8 cellular contexts compared by ENCODE assay signal in genomic region chr1:207822124-207822601, GRCh38.
A peak's percentile ranks its signal among the peaks of the same experiment; 100 is the strongest.
DNase-seq lines count a peak whose midpoint lies in the region; ATAC-seq and TF ChIP-seq lines count a peak whose summit lies in the region.

No MANE protein-coding gene starts in this region.

- H3K27me3 Mint-ChIP-seq in CD8-positive, alpha-beta T cell (ENCODE audit: low read depth), result no peaks in the 10 kb centered on the region

- ATAC-seq in CD8-positive, alpha-beta T cell, result no peak
- ATAC-seq in GM19395 (IDR thresholded peaks at IDR 0.05; ENCODE audit: unreplicated experiment) (peak; percentile 41), HG03520 (IDR thresholded peaks at IDR 0.05; ENCODE audit: unreplicated experiment) (peak; percentile 24)

- H3K4me3 Mint-ChIP-seq in CD8-positive, alpha-beta T cell, result peak overlapping the region; percentile 84

- peaks cover 16% of the 10 kb centered on the region for H3K36me3 ChIP-seq in CD8-positive, alpha-beta T cell (ENCODE audit: insufficient read depth, low read length)
- H3K36me3 ChIP-seq in WERI-Rb-1, result peaks cover 15% of the 10 kb centered on the region

- H3K9me3 Mint-ChIP-seq in CD8-positive, alpha-beta T cell, result no peaks in the 10 kb centered on the region

- H3K27me3 ChIP-seq in CD8-positive, alpha-beta T cell (ENCODE audit: insufficient read depth, low read length), result no peaks in the 10 kb centered on the region
- H3K27me3 ChIP-seq in WERI-Rb-1 (ENCODE audit: insufficient read depth, low read depth, severe bottlenecking), result no peaks in the 10 kb centered on the region

- intact Hi-C loops in CD8-positive, alpha-beta T cell (cut with DNase I, micrococcal nuclease), result loop anchor here (2.0 to 10.0 kb wide), 4 partner anchors 23 to 501 kb away; partner anchors contain the start of genes CD55 (in 2 of the 2) and PLXNA2 (in 2 of the 2)

- peak overlapping the region; percentile 70 for H3K4me3 ChIP-seq in CD8-positive, alpha-beta T cell (ENCODE audit: low read depth, low read length)
- H3K4me3 ChIP-seq in WERI-Rb-1 (ENCODE audit: low read depth, low read length), result no peak overlapping the region

- H3K9me3 ChIP-seq in CD8-positive, alpha-beta T cell (ENCODE audit: low read length), result no peaks in the 10 kb centered on the region
- no peaks in the 10 kb centered on the region for H3K9me3 ChIP-seq in WERI-Rb-1 (ENCODE audit: severe bottlenecking)

- POLR2A ChIA-PET in CD8-positive, alpha-beta T cell (lab: Charles Lee), result interaction anchor here (0.6 to 2.7 kb wide), 14 partner anchors 8 to 867 kb away, joined by 3 to 62 read pairs (median 6); no protein-coding TSS in a partner anchor

- H3K27ac ChIP-seq in CD8-positive, alpha-beta T cell (ENCODE audit: low read depth, low read length), result peak overlapping the region; percentile 79
- no peak overlapping the region for H3K27ac ChIP-seq in WERI-Rb-1

- peak overlapping the region; percentile 98 for H3K27ac Mint-ChIP-seq in CD8-positive, alpha-beta T cell

- H3K4me1 Mint-ChIP-seq in CD8-positive, alpha-beta T cell (ENCODE audit: low read depth), result peaks cover 80% of the 10 kb centered on the region

- no peak for DNase-seq in CD8-positive, alpha-beta T cell
- DNase-seq in kidney tubule cell (ENCODE audit: low spot score), result peak; percentile 50
- no peak for DNase-seq in WERI-Rb-1
- no peak for DNase-seq in NK-92 treated with Interleukin-12 subunit alpha and Interleukin-12 subunit beta, amount 100 ng/mL, for 24 hours (lab: John Stamatoyannopoulos, UW)
- DNase-seq in DMS114 treated with DMSO at 0.1 percent for 48 hours (lab: John Stamatoyannopoulos, UW; ENCODE audit: unreplicated experiment), result no peak
- DNase-seq in NCI-H2196 treated with DMSO at 0.1 percent for 48 hours (lab: John Stamatoyannopoulos, UW; ENCODE audit: unreplicated experiment), result no peak

- H3K36me3 Mint-ChIP-seq in CD8-positive, alpha-beta T cell, result peaks cover 52% of the 10 kb centered on the region

- no peak for TF ChIP-seq CTCF in CD8-positive, alpha-beta T cell (IDR thresholded peaks at IDR 0.05)
- no peak for TF ChIP-seq CTCF in WERI-Rb-1 (IDR thresholded peaks at IDR 0.05; ENCODE audit: low read depth, low read length)

- H3K4me1 ChIP-seq in CD8-positive, alpha-beta T cell (ENCODE audit: insufficient read depth, low read length), result peaks cover 71% of the 10 kb centered on the region

- CTCF ChIA-PET in CD8-positive, alpha-beta T cell (lab: Charles Lee), result interaction anchor here (0.9 to 17.5 kb wide), 7 partner anchors 10 to 202 kb away, joined by 3 to 321 read pairs (median 18); no protein-coding TSS in a partner anchor
